ENCODE assay signal across 17 cellular contexts in the genomic region with DNA sequence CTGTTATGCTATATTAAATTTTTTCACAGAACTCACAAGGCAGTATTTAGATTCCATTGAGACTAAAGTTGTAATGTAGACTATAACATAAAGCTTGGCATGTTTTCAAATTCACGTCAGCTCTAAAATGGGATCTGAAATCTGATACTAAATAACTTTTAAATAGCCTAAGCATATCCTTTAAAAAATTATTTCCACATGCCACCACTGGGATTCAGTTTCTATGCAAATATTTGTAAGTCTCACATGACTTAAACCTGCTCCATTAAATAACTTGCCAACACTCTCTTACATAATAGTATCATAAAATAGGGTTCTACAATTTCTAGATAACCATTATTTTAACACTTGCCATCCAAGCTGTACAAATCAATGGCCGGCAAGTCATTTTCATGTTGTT. TPM values are rescaled to one million over a fixed set of nuclear protein-coding genes. Genes with fewer than 3 reads are reported as not detected.
DNase-seq lines count a peak whose midpoint lies in the region; FAIRE-seq and TF ChIP-seq lines count a peak whose summit lies in the region.
"Had no signal": no experiment of that assay in that cellular context is flagged by ENCODE, and none has a peak within 500 bp of the region (broad histone marks: within the 10 kb centered on the region; RNA-seq: fewer than 3 reads in every experiment).

No MANE protein-coding gene starts in this region.

- peak overlapping the region; percentile 42 for H3K27ac ChIP-seq in skeletal muscle tissue (ENCODE audit: low read depth, low read length)
- H3K27ac ChIP-seq: left lung, uterus had no signal

- no peak overlapping the region for H3K9ac ChIP-seq in skeletal muscle tissue (ENCODE audit: low read depth in 1 of 3, low read length in 3 of 3)

- no peak overlapping the region for H3K4me3 ChIP-seq in fibroblast of mammary gland (ENCODE audit: control insufficient read depth, low read depth, low read length)
- no peak overlapping the region for H3K4me3 ChIP-seq in skeletal muscle tissue (ENCODE audit: low read length in 3 of 3)
- H3K4me3 ChIP-seq: K562, left lung, uterus had no signal

- no peaks in the 10 kb centered on the region for H3K36me3 ChIP-seq in skeletal muscle tissue (ENCODE audit: control insufficient read depth in 3 of 3, insufficient read depth in 3 of 3, low read length in 3 of 3)
- H3K36me3 ChIP-seq: left lung, uterus had no signal

- FAIRE-seq in RCC 7860 (lab: Jason Lieb, UNC), result no peak
- FAIRE-seq: K562 had no signal

- DNase-seq in SIG-M5 treated with dmso at 0.1 percent for 504 hours (lab: John Stamatoyannopoulos, UW; ENCODE audit: unreplicated experiment) (peak; percentile 48), SIG-M5 (lab: John Stamatoyannopoulos, UW) (no peak), NCI-H69 (lab: John Stamatoyannopoulos, UW) (peak; percentile 53), fibroblast of mammary gland (ENCODE audit: low read depth) (peak; percentile 34), HuH-7.5 (ENCODE audit: low spot score) (no peak), RCC 7860 (ENCODE audit: low spot score) (no peak), SHP77 treated with DMSO at 0.1 percent for 48 hours (lab: John Stamatoyannopoulos, UW) (no peak)
- DNase-seq: activated B cell treated with CpG ODN at 0.5 μM for 24 hours; COR-L47; cortex of kidney; hypothalamus; left lung; NCI-H1417; stimulated activated naive CD8-positive, alpha-beta T cell treated with anti-CD3 and anti-CD28 coated beads, Interleukin-15, Interleukin-2, amounts not matched to agents 100 U/mL and 50 U/mL, for 24 hours; uterus had no signal

- H3K27me3 ChIP-seq in skeletal muscle tissue (ENCODE audit: control insufficient read depth in 3 of 3, insufficient read depth in 3 of 3, low read length in 3 of 3), result no peaks in the 10 kb centered on the region
- H3K27me3 ChIP-seq: left lung, uterus had no signal

- TF ChIP-seq CTCF in fibroblast of mammary gland (conservative IDR thresholded peaks at IDR 0.05; ENCODE audit: control insufficient read depth, insufficient read depth, low read depth, low read length), result no peak

- H3K9me3 ChIP-seq in skeletal muscle tissue (ENCODE audit: control insufficient read depth in 3 of 3, low read length in 3 of 3), result no peaks in the 10 kb centered on the region
- H3K9me3 ChIP-seq: left lung, uterus had no signal

- H3K4me1 ChIP-seq in skeletal muscle tissue (ENCODE audit: control insufficient read depth in 3 of 3, insufficient read depth in 3 of 3, low read length in 3 of 3), result no peaks in the 10 kb centered on the region
- H3K4me1 ChIP-seq: left lung, uterus had no signal

RNA-seq across cellular contexts. Expression of a gene that starts 32.4 kb away (rescaled TPM):
- 36.0 TPM for total RNA-seq in skeletal muscle tissue

Comparison
In these comparisons a context has a peak if more than half of its experiments do, and no peak if none do; other contexts are left out.
1. DNase-seq: peak in SIG-M5 treated with dmso at 0.1 percent for 504 hours (single experiment), NCI-H69 (single experiment) and fibroblast of mammary gland (single experiment); none in SIG-M5 (single experiment), HuH-7.5 (single experiment), RCC 7860 (single experiment) and SHP77 treated with DMSO at 0.1 percent for 48 hours (single experiment).